In the genomic region with DNA sequence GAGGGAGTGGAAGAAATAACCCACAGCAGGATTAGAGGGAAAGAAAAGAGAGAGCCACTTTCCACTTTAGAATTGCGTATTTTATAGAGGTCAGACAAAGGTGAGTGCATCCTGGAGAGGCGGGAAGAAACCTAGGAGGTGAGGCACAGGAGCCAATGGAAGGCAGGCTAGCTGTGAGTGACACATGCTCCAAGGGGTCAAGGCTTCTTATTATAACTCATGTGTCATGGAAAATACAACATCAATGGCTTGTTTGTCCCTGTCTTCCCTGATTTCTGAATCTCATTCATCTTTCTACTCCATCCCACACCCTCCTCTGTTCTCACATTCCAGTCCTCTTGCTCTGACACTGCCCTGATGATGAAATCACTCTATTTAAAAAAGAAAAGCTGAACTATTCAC, we compare ENCODE assay signal across 12 cellular contexts. TPM values are rescaled to one million over a fixed set of nuclear protein-coding genes. Genes with fewer than 3 reads are reported as not detected.
DNase-seq lines count a peak whose midpoint lies in the region; ATAC-seq, FAIRE-seq and TF ChIP-seq lines count a peak whose summit lies in the region.
"Had no signal": no experiment of that assay in that cellular context is flagged by ENCODE, and none has a peak within 500 bp of the region (broad histone marks: within the 10 kb centered on the region; RNA-seq: fewer than 3 reads in every experiment).

No MANE protein-coding gene starts in this region.

- no peak for TF ChIP-seq POLR2A in endothelial cell of umbilical vein (IDR thresholded peaks at IDR 0.05; ENCODE audit: low read depth, low read length)

- CTCF ChIA-PET in BJ (lab: Yijun Ruan, JAX) (interaction anchor here (0.7 to 0.8 kb wide), 2 partner anchors 79 to 572 kb away, joined by 3 read pairs; no protein-coding TSS in a partner anchor), endothelial cell of umbilical vein (lab: Charles Lee) (no interaction called here)

- ATAC-seq in HG03025 (IDR thresholded peaks at IDR 0.05; ENCODE audit: low FRiP score, unreplicated experiment): no peak
- ATAC-seq in GM18519 (IDR thresholded peaks at IDR 0.05; ENCODE audit: low FRiP score, unreplicated experiment): no peak
- ATAC-seq: activated naive CD4-positive, alpha-beta T cell treated with anti-CD3 and anti-CD28 coated beads, Interleukin-2, amount 50 U/mL, for 72 hours; left lobe of liver had no signal

- TF ChIP-seq CTCF in BJ (IDR thresholded peaks at IDR 0.05; ENCODE audit: insufficient read depth, low read depth, low read length): no peak
- TF ChIP-seq CTCF in endothelial cell of umbilical vein (IDR thresholded peaks at IDR 0.05; ENCODE audit: extremely low read depth in 1 of 2, insufficient read depth in 1 of 2, low read depth in 1 of 2, low read length in 2 of 2): no peak
- TF ChIP-seq CTCF in mesothelial cell of epicardium (IDR thresholded peaks at IDR 0.05; ENCODE audit: unreplicated experiment): no peak

- no peaks in the 10 kb centered on the region for H3K9me3 Mint-ChIP-seq in mesothelial cell of epicardium
- H3K9me3 Mint-ChIP-seq: activated naive CD4-positive, alpha-beta T cell treated with anti-CD3 and anti-CD28 coated beads, Interleukin-2, amount 50 U/mL, for 72 hours had no signal

- dilution Hi-C loops in endothelial cell of umbilical vein (cut with MboI; ENCODE audit: extremely low pct_ligation_motif_present, low sequenced_read_pairs): no loop called here

- H3K36me3 ChIP-seq in BJ (ENCODE audit: control insufficient read depth, insufficient read depth, low read length) (no peaks in the 10 kb centered on the region), endothelial cell of umbilical vein (ENCODE audit: control insufficient read depth in 2 of 2, extremely low read depth in 1 of 2, insufficient read depth in 2 of 2, low read length in 2 of 2) (no peaks in the 10 kb centered on the region), Karpas-422 (ENCODE audit: insufficient read depth, low read length) (no peaks in the 10 kb centered on the region)

- H3K27me3 ChIP-seq in BJ (ENCODE audit: control insufficient read depth, insufficient read depth, low read length) (no peaks in the 10 kb centered on the region), endothelial cell of umbilical vein (ENCODE audit: control insufficient read depth in 2 of 2, insufficient read depth in 2 of 2, low read length in 2 of 2) (no peaks in the 10 kb centered on the region), Karpas-422 (ENCODE audit: low read length) (no peaks in the 10 kb centered on the region)

- H3K27ac Mint-ChIP-seq in mesothelial cell of epicardium: peak overlapping the region; percentile 92
- H3K27ac Mint-ChIP-seq: activated naive CD4-positive, alpha-beta T cell treated with anti-CD3 and anti-CD28 coated beads, Interleukin-2, amount 50 U/mL, for 72 hours; CD4-positive, CD25-positive, alpha-beta regulatory T cell had no signal

- H3K9me3 ChIP-seq in endothelial cell of umbilical vein (replicated peaks; ENCODE audit: control insufficient read depth, insufficient read depth, low read length) (no peaks in the 10 kb centered on the region), Karpas-422 (ENCODE audit: low read length) (no peaks in the 10 kb centered on the region)

- H3K79me2 ChIP-seq in endothelial cell of umbilical vein (ENCODE audit: control insufficient read depth, insufficient read depth, low read length): no peaks in the 10 kb centered on the region
- H3K79me2 ChIP-seq in Karpas-422 (ENCODE audit: low read length): no peaks in the 10 kb centered on the region

- POLR2A ChIA-PET in BJ (lab: Charles Lee): interaction anchor here (0.6 kb wide), 1 partner anchor 1661 kb away, joined by 3 read pairs; no protein-coding TSS in a partner anchor
- POLR2A ChIA-PET in endothelial cell of umbilical vein (lab: Charles Lee): no interaction called here

- no peak for FAIRE-seq in endothelial cell of umbilical vein (lab: Jason Lieb, UNC)

- H3K4me1 ChIP-seq in endothelial cell of umbilical vein (ENCODE audit: control insufficient read depth, extremely low read depth, insufficient read depth, low read length) (peaks cover 45% of the 10 kb centered on the region), Karpas-422 (ENCODE audit: low read length) (no peaks in the 10 kb centered on the region)

- no peaks in the 10 kb centered on the region for H3K27me3 Mint-ChIP-seq in mesothelial cell of epicardium (ENCODE audit: low read depth)

- H3K4me2 ChIP-seq in endothelial cell of umbilical vein (ENCODE audit: insufficient read depth, low read length) (no peak overlapping the region), Karpas-422 (ENCODE audit: low read depth, low read length, poor library complexity, severe bottlenecking) (no peak overlapping the region)

- no peak overlapping the region for H2AFZ ChIP-seq in endothelial cell of umbilical vein (ENCODE audit: low read depth, low read length)
- H2AFZ ChIP-seq in Karpas-422 (ENCODE audit: low read length): no peak overlapping the region

- H3K36me3 Mint-ChIP-seq in mesothelial cell of epicardium: peaks cover 4% of the 10 kb centered on the region
- H3K36me3 Mint-ChIP-seq: activated naive CD4-positive, alpha-beta T cell treated with anti-CD3 and anti-CD28 coated beads, Interleukin-2, amount 50 U/mL, for 72 hours; CD4-positive, CD25-positive, alpha-beta regulatory T cell had no signal

- no peak overlapping the region for H3K27ac ChIP-seq in endothelial cell of umbilical vein (ENCODE audit: insufficient read depth, low read depth, low read length)
- H3K27ac ChIP-seq in Karpas-422 (ENCODE audit: low read length): no peak overlapping the region

- H4K20me1 ChIP-seq in endothelial cell of umbilical vein (replicated peaks; ENCODE audit: control insufficient read depth, extremely low read depth, insufficient read depth, low read length) (no peaks in the 10 kb centered on the region), Karpas-422 (ENCODE audit: insufficient read depth, low read depth, low read length) (no peaks in the 10 kb centered on the region)

- no peaks in the 10 kb centered on the region for H3K9me1 ChIP-seq in endothelial cell of umbilical vein (replicated peaks; ENCODE audit: control insufficient read depth, extremely low read depth, insufficient read depth, low read length)

- no peaks in the 10 kb centered on the region for H3K9me2 ChIP-seq in Karpas-422 (replicated peaks; ENCODE audit: insufficient read depth, low read length)

- H3K9ac ChIP-seq in endothelial cell of umbilical vein (replicated peaks; ENCODE audit: extremely low read depth, insufficient read depth, low read length): no peak overlapping the region
- no peak overlapping the region for H3K9ac ChIP-seq in Karpas-422 (ENCODE audit: low read length)

- intact Hi-C loops in endothelial cell of umbilical vein (cut with micrococcal nuclease): loop anchor here (5.0 kb wide), 1 partner anchor 509 kb away; the partner anchor contains the start of gene FRAS1

- no TSS peak for BruUV-seq in endothelial cell of umbilical vein (replicated peaks; lab: Mats Ljungman, UMichigan)

- DNase-seq in BJ (ENCODE audit: low read depth) (peak; percentile 64), LHCN-M2 (ENCODE audit: low read depth) (peak; percentile 46), endothelial cell of umbilical vein (ENCODE audit: low read depth, low spot score) (peak; percentile 31), mesothelial cell of epicardium (ENCODE audit: low spot score in 2 of 2, unreplicated experiment in 2 of 2) (no peak), Karpas-422 (no peak)
- no peak for DNase-seq in effector CD8-positive, alpha-beta T cell (lab: John Stamatoyannopoulos, UW)
- DNase-seq: CD4-positive, CD25-positive, alpha-beta regulatory T cell; NCI-H1417 had no signal

- no peak overlapping the region for H3K4me3 ChIP-seq in BJ (ENCODE audit: low read depth, low read length)
- H3K4me3 ChIP-seq in endothelial cell of umbilical vein (replicated peaks in 1 of 3; ENCODE audit: insufficient read depth in 1 of 3, low read depth in 1 of 3, low read length in 3 of 3): no peak overlapping the region
- no peak overlapping the region for H3K4me3 ChIP-seq in Karpas-422 (ENCODE audit: low read length)

- H3K4me3 Mint-ChIP-seq in mesothelial cell of epicardium: no peak overlapping the region
- H3K4me3 Mint-ChIP-seq: CD4-positive, CD25-positive, alpha-beta regulatory T cell had no signal

- peaks cover 82% of the 10 kb centered on the region for H3K4me1 Mint-ChIP-seq in mesothelial cell of epicardium
- H3K4me1 Mint-ChIP-seq: CD4-positive, CD25-positive, alpha-beta regulatory T cell had no signal

TF ChIP-seq in endothelial cell of umbilical vein, 7 proteins besides CTCF, POLR2A, EP300 and RAD21:
- TF ChIP-seq POLR2AphosphoS5 (IDR thresholded peaks at IDR 0.05; ENCODE audit: insufficient read depth, low read depth, low read length) (no peak), FOS (IDR thresholded peaks at IDR 0.05; ENCODE audit: borderline replicate concordance, insufficient read depth, low read length) (no peak), EZH2 (IDR thresholded peaks at IDR 0.05; ENCODE audit: borderline replicate concordance, low read depth, low read length, severe bottlenecking) (no peak), GATA2 (IDR thresholded peaks at IDR 0.05; ENCODE audit: insufficient read depth, insufficient read length, low read depth, low read length) (no peak), JUN (IDR thresholded peaks at IDR 0.05; ENCODE audit: borderline replicate concordance, insufficient read depth, insufficient read length, low read depth) (no peak), MAX (IDR thresholded peaks at IDR 0.05; ENCODE audit: insufficient read depth, insufficient read length) (no peak), MYC (IDR thresholded peaks at IDR 0.05; ENCODE audit: low read depth, low read length) (no peak)

RNA-seq across cellular contexts. Expression of gene ANXA3, which starts 14.4 kb away (rescaled TPM):
- polyA plus RNA-seq in BJ (2011; rRNA removed) (8.2 and 15.7 TPM in 2 replicates), endothelial cell of umbilical vein (51.5 and 52.9 TPM in 2 replicates)
- polyA minus RNA-seq in BJ (2011; rRNA and poly(A)+ RNA removed): 4.3 and 4.7 TPM in 2 replicates
- total RNA-seq in LHCN-M2 (2014; rRNA removed) (not detected in 2 replicates), endothelial cell of umbilical vein (73.8 and 78.4 TPM in 2 replicates), mesothelial cell of epicardium (86.1 to 90.2 TPM (median 87.2 TPM) in 3 replicates)
- polyA plus RNA-seq in LHCN-M2 (2012): 2.2 TPM
- polyA plus RNA-seq in endothelial cell of umbilical vein (2011; cell fraction: cytosol; rRNA removed): 93.0 and 110 TPM in 2 replicates
- polyA plus RNA-seq in endothelial cell of umbilical vein (2011; cell fraction: nucleus; rRNA removed): 150 and 151 TPM in 2 replicates
- polyA plus RNA-seq in endothelial cell of umbilical vein (2012): 24.8 and 46.5 TPM in 2 replicates
- polyA minus RNA-seq in endothelial cell of umbilical vein: 112 and 127 TPM in 2 replicates
- polyA minus RNA-seq in endothelial cell of umbilical vein (2011; cell fraction: cytosol; rRNA and poly(A)+ RNA removed): 58.1 TPM
- 62.4 and 79.7 TPM in 2 replicates for polyA minus RNA-seq in endothelial cell of umbilical vein (2011; cell fraction: nucleus; rRNA and poly(A)+ RNA removed)
- not detected in 2 replicates for total RNA-seq in Karpas-422 (2014; rRNA removed; shearing (Covaris generic); ENCODE audit: low replicate concordance)
- total RNA-seq: CD4-positive, CD25-positive, alpha-beta regulatory T cell had no signal
- polyA plus RNA-seq: CD4-positive, CD25-positive, alpha-beta regulatory T cell had no signal

Comparison
In these comparisons a context has a peak if more than half of its experiments do, and no peak if none do; other contexts are left out.
1. DNase-seq: peak in BJ (single experiment), LHCN-M2 (single experiment) and endothelial cell of umbilical vein (single experiment); none in mesothelial cell of epicardium (0 of 2), effector CD8-positive, alpha-beta T cell (single experiment) and Karpas-422 (single experiment).
2. RNA of gene ANXA3, which starts 14.4 kb away (total RNA-seq): 86.1 to 90.2 TPM in mesothelial cell of epicardium and 73.8 to 78.4 TPM in endothelial cell of umbilical vein; not detected in LHCN-M2 and not detected in Karpas-422; every median in the first group is over 10 times any median in the second.